Comparison of ENCODE assay signal across 1 cellular context in the genomic region with DNA sequence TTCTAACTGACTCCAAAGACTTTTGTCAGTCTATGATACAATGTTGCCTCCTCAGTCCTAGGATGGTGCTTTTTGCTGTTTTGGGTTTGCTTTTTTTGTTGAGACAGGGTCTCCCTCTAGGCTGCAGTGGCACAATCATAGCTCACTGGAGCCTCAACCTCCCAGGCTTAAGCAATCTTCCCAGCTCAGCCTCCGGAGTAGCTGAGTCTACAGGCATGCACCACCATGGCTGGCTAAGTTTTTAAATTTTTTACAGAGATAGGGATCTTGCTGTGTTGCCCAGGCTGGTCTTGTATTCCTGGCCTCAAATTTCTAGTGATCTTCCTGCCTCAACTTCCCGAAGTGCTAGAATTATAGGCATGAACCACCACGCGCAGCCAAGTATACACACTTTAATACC.
TF ChIP-seq lines count a peak whose summit lies in the region.

No MANE protein-coding gene starts in this region.

TF ChIP-seq in IMR-90, 13 proteins besides CTCF, POLR2A, EP300 and RAD21 (continued from another document):
- TF ChIP-seq, protein P1, sequence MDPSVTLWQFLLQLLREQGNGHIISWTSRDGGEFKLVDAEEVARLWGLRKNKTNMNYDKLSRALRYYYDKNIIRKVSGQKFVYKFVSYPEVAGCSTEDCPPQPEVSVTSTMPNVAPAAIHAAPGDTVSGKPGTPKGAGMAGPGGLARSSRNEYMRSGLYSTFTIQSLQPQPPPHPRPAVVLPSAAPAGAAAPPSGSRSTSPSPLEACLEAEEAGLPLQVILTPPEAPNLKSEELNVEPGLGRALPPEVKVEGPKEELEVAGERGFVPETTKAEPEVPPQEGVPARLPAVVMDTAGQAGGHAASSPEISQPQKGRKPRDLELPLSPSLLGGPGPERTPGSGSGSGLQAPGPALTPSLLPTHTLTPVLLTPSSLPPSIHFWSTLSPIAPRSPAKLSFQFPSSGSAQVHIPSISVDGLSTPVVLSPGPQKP (IDR thresholded peaks at IDR 0.05; ENCODE audit: borderline replicate concordance, low read depth, low read length): no peak
- TF ChIP-seq RFX5 (IDR thresholded peaks at IDR 0.05; ENCODE audit: low read depth, low read length) (no peak), CEBPB (IDR thresholded peaks at IDR 0.05; ENCODE audit: low read depth, low read length) (no peak), BHLHE40 (IDR thresholded peaks at IDR 0.05; ENCODE audit: low read depth, low read length) (no peak)
- TF ChIP-seq, protein P2, sequence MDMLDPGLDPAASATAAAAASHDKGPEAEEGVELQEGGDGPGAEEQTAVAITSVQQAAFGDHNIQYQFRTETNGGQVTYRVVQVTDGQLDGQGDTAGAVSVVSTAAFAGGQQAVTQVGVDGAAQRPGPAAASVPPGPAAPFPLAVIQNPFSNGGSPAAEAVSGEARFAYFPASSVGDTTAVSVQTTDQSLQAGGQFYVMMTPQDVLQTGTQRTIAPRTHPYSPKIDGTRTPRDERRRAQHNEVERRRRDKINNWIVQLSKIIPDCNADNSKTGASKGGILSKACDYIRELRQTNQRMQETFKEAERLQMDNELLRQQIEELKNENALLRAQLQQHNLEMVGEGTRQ (IDR thresholded peaks at IDR 0.05; ENCODE audit: low read depth, low read length): no peak
TF ChIP-seq in IMR-90: peak in this region for 0.
